Comparison of ENCODE assay signal across 1 cellular context in genomic region chr11:59769828-59770227, GRCh38.
TF ChIP-seq lines count a peak whose summit lies in the region.

No MANE protein-coding gene starts in this region.

TF ChIP-seq in IMR-90, 13 proteins besides CTCF, POLR2A, EP300 and RAD21 (continued from another document):
- no peak for TF ChIP-seq USF2 (IDR thresholded peaks at IDR 0.05; ENCODE audit: low read depth, low read length)
- no peak for TF ChIP-seq MAZ (IDR thresholded peaks at IDR 0.05; ENCODE audit: borderline replicate concordance, low read depth, low read length)
